Comparison of ENCODE assay signal across 1 cellular context in genomic region chr20:8234580-8234979, GRCh38.
TF ChIP-seq lines count a peak whose summit lies in the region.

No MANE protein-coding gene starts in this region.

TF ChIP-seq in SK-N-SH treated with all-trans-retinoic acid at 6 μM for 48 hours, 23 proteins besides CTCF, POLR2A, EP300 and RAD21 (continued from another document):
- TF ChIP-seq SNAI2 (CRISPR knock-in tag; IDR thresholded peaks at IDR 0.05) (no peak), ESRRG (CRISPR knock-in tag; IDR thresholded peaks at IDR 0.05) (no peak), ARNTL (CRISPR knock-in tag; IDR thresholded peaks at IDR 0.05; ENCODE audit: borderline replicate concordance, low read depth) (no peak)
